In the genomic region with DNA sequence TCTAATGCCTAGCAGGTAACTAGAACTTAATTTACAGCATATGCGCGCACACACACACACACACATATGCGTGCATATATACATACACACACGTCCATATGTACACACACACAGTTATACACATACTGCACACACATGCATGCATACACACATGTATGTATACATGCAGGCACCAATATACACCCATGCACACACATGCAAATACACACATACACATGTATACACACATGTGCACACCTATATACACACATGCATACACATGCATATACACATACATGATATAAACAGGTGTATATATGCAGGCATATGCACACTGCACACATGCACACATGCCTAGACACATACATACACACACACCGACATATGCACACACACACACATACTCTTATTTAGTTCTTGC, we compare ENCODE assay signal across 24 cellular contexts. TPM values are rescaled to one million over a fixed set of nuclear protein-coding genes. Genes with fewer than 3 reads are reported as not detected.
"Had no signal": no experiment of that assay in that cellular context is flagged by ENCODE, and none has a peak within 500 bp of the region (broad histone marks: within the 10 kb centered on the region; RNA-seq: fewer than 3 reads in every experiment).

No MANE protein-coding gene starts in this region.

- H3K27ac Mint-ChIP-seq: activated CD4-positive, alpha-beta T cell treated with anti-CD3 and anti-CD28 coated beads, Interleukin-2, amount 10 ng/mL, durations not matched to agents 24 days and 14 days; activated naive CD8-positive, alpha-beta T cell; activated T-helper 1 cell treated with anti-CD3 and anti-CD28 coated beads, Interleukin-12 subunit alpha, Interleukin-12 subunit beta, Interleukin-2, Interleukin-4 antibody, amounts not matched to agents 30 ng/mL and 10 ng/mL and 1 ng/mL, durations not matched to agents 14 hours and 24 hours and 36 hours; naive thymus-derived CD4-positive, alpha-beta T cell; neural progenitor cell; stimulated activated effector memory CD8-positive, alpha-beta T cell treated with anti-CD3 and anti-CD28 coated beads, Interleukin-12 subunit alpha, Interleukin-12 subunit beta, amount 100 ng/mL, for 72 hours had no signal

- H3K4me3 ChIP-seq: gastrocnemius medialis, heart left ventricle, left ventricle myocardium inferior, neural progenitor cell, prostate gland, smooth muscle cell, tibial artery had no signal

- H3K4me1 Mint-ChIP-seq: activated CD4-positive, alpha-beta T cell treated with anti-CD3 and anti-CD28 coated beads, Interleukin-2, amount 10 ng/mL, durations not matched to agents 24 days and 14 days had no signal

- H3K36me3 Mint-ChIP-seq: activated naive CD8-positive, alpha-beta T cell; naive thymus-derived CD4-positive, alpha-beta T cell; neural progenitor cell had no signal

- H3K4me3 Mint-ChIP-seq: activated CD4-positive, alpha-beta T cell treated with anti-CD3 and anti-CD28 coated beads, Interleukin-2, amount 10 ng/mL, durations not matched to agents 24 days and 14 days; activated naive CD8-positive, alpha-beta T cell; activated T-helper 1 cell treated with anti-CD3 and anti-CD28 coated beads, Interleukin-12 subunit alpha, Interleukin-12 subunit beta, Interleukin-2, Interleukin-4 antibody, amounts not matched to agents 30 ng/mL and 10 ng/mL and 1 ng/mL, durations not matched to agents 14 hours and 24 hours and 36 hours; naive thymus-derived CD4-positive, alpha-beta T cell; neural progenitor cell; stimulated activated effector memory CD8-positive, alpha-beta T cell treated with anti-CD3 and anti-CD28 coated beads, Interleukin-12 subunit alpha, Interleukin-12 subunit beta, amount 100 ng/mL, for 72 hours had no signal

- DNase-seq: activated CD4-positive, alpha-beta T cell treated with anti-CD3 and anti-CD28 coated beads, Interleukin-2, amount 10 ng/mL, durations not matched to agents 24 days and 14 days; activated CD4-positive, CD25-positive, alpha-beta regulatory T cell; effector CD4-positive, alpha-beta T cell; gastrocnemius medialis; heart left ventricle; kidney glomerular epithelial cell; left ventricle myocardium inferior; mammary epithelial cell; naive thymus-derived CD4-positive, alpha-beta T cell; right cardiac atrium; stimulated activated CD4-positive, alpha-beta T cell treated with anti-CD3 and anti-CD28 coated beads, Interleukin-4, amount 100 ng/mL, for 24 hours; substantia nigra; tibial artery had no signal

- H3K9me3 ChIP-seq: gastrocnemius medialis, heart left ventricle, left ventricle myocardium inferior, prostate gland, tibial artery had no signal

- H3K27me3 Mint-ChIP-seq: activated CD4-positive, alpha-beta T cell treated with anti-CD3 and anti-CD28 coated beads, Interleukin-2, amount 10 ng/mL, durations not matched to agents 24 days and 14 days; activated naive CD8-positive, alpha-beta T cell had no signal

- H3K36me3 ChIP-seq: gastrocnemius medialis, heart left ventricle, left ventricle myocardium inferior, neural progenitor cell, prostate gland, tibial artery had no signal

- ATAC-seq: esophagus mucosa; gastrocnemius medialis; heart left ventricle; naive thymus-derived CD4-positive, alpha-beta T cell; right cardiac atrium; stimulated activated effector memory CD8-positive, alpha-beta T cell treated with anti-CD3 and anti-CD28 coated beads, Interleukin-12 subunit alpha, Interleukin-12 subunit beta, amount 100 ng/mL, for 72 hours had no signal

- H3K4me1 ChIP-seq: gastrocnemius medialis, left ventricle myocardium inferior, neural progenitor cell, prostate gland, tibial artery had no signal

- H3K9me3 Mint-ChIP-seq: activated T-helper 1 cell treated with anti-CD3 and anti-CD28 coated beads, Interleukin-12 subunit alpha, Interleukin-12 subunit beta, Interleukin-2, Interleukin-4 antibody, amounts not matched to agents 30 ng/mL and 10 ng/mL and 1 ng/mL, durations not matched to agents 14 hours and 24 hours and 36 hours; neural progenitor cell; stimulated activated effector memory CD8-positive, alpha-beta T cell treated with anti-CD3 and anti-CD28 coated beads, Interleukin-12 subunit alpha, Interleukin-12 subunit beta, amount 100 ng/mL, for 72 hours had no signal

RNA-seq across cellular contexts. Expression of gene CCR6, which starts 1.9 kb away (rescaled TPM):
- total RNA-seq: activated CD4-positive, alpha-beta T cell treated with anti-CD3 and anti-CD28 coated beads, Interleukin-2, amount 10 ng/mL, durations not matched to agents 24 days and 14 days; activated T-helper 1 cell treated with anti-CD3 and anti-CD28 coated beads, Interleukin-12 subunit alpha, Interleukin-12 subunit beta, Interleukin-2, Interleukin-4 antibody, amounts not matched to agents 30 ng/mL and 10 ng/mL and 1 ng/mL, durations not matched to agents 14 hours and 24 hours and 36 hours; cerebellum; esophagus mucosa; gastrocnemius medialis; left ventricle myocardium inferior; mammary epithelial cell; osteocyte; prostate gland; right cardiac atrium; smooth muscle cell; urinary bladder had no signal

RNA-seq across cellular contexts. Expression of gene GPR31, which starts 33.0 kb away (rescaled TPM):
- total RNA-seq: activated CD4-positive, alpha-beta T cell treated with anti-CD3 and anti-CD28 coated beads, Interleukin-2, amount 10 ng/mL, durations not matched to agents 24 days and 14 days; activated CD8-positive, alpha-beta memory T cell treated with anti-CD3 and anti-CD28 coated beads for 36 hours; activated T-helper 1 cell treated with anti-CD3 and anti-CD28 coated beads, Interleukin-12 subunit alpha, Interleukin-12 subunit beta, Interleukin-2, Interleukin-4 antibody, amounts not matched to agents 30 ng/mL and 10 ng/mL and 1 ng/mL, durations not matched to agents 14 hours and 24 hours and 36 hours; cerebellum; esophagus mucosa; gastrocnemius medialis; heart left ventricle; left ventricle myocardium inferior; mammary epithelial cell; naive thymus-derived CD4-positive, alpha-beta T cell; osteocyte; prostate gland; right cardiac atrium; smooth muscle cell; urinary bladder had no signal
